ENCODE assay signal across 15 cellular contexts in genomic region chr20:50277460-50278376, GRCh38.
A peak's percentile ranks its signal among the peaks of the same experiment; 100 is the strongest.
DNase-seq lines count a peak whose midpoint lies in the region; ATAC-seq, FAIRE-seq and TF ChIP-seq lines count a peak whose summit lies in the region.
"Had no signal": no experiment of that assay in that cellular context is flagged by ENCODE, and none has a peak within 500 bp of the region (broad histone marks: within the 10 kb centered on the region; RNA-seq: fewer than 3 reads in every experiment).

No MANE protein-coding gene starts in this region.

- TF ChIP-seq CTCF in gastroesophageal sphincter (IDR thresholded peaks at IDR 0.05) (no peak), neutrophil (IDR thresholded peaks at IDR 0.05) (no peak), upper lobe of left lung (IDR thresholded peaks at IDR 0.05) (no peak), endothelial cell (IDR thresholded peaks at IDR 0.05; ENCODE audit: unreplicated experiment) (no peak)

- H3K9me3 Mint-ChIP-seq in activated naive CD8-positive, alpha-beta T cell treated with anti-CD3 and anti-CD28 coated beads, Interleukin-2, amount 50 U/mL, for 24 hours, result no peaks in the 10 kb centered on the region
- H3K9me3 Mint-ChIP-seq in activated naive CD8-positive, alpha-beta T cell treated with anti-CD3 and anti-CD28 coated beads for 36 hours, result no peaks in the 10 kb centered on the region
- no peaks in the 10 kb centered on the region for H3K9me3 Mint-ChIP-seq in endothelial cell (ENCODE audit: unreplicated experiment)
- H3K9me3 Mint-ChIP-seq: stimulated activated memory B cell treated with anti-CD40 and anti-IgM and Interleukin-4, amounts not matched to agents 10 μg/mL and 1 μg/mL and 100 μg/mL, for 72 hours had no signal

- no peak for FAIRE-seq in small intestine (lab: Jason Lieb, UNC)

- H3K36me3 ChIP-seq in gastroesophageal sphincter, result no peaks in the 10 kb centered on the region
- peaks cover 53% of the 10 kb centered on the region for H3K36me3 ChIP-seq in neutrophil
- no peaks in the 10 kb centered on the region for H3K36me3 ChIP-seq in upper lobe of left lung
- H3K36me3 ChIP-seq in small intestine (ENCODE audit: control insufficient read depth in 2 of 2, insufficient read depth in 2 of 2, low read length in 2 of 2), result no peaks in the 10 kb centered on the region
- H3K36me3 ChIP-seq: colonic mucosa had no signal

- peaks cover 0 to 29% (median 8%) of the 10 kb centered on the region in 3 donors for H3K4me1 ChIP-seq in gastroesophageal sphincter
- H3K4me1 ChIP-seq in neutrophil (ENCODE audit: control insufficient read depth in 1 of 2, insufficient read depth in 1 of 2, low read depth in 1 of 2, low read length in 1 of 2), result peaks cover 92 to 96% of the 10 kb centered on the region in 2 experiments
- H3K4me1 ChIP-seq in upper lobe of left lung, result peaks cover 46 to 56% (median 51%) of the 10 kb centered on the region in 4 donors
- H3K4me1 ChIP-seq in small intestine (ENCODE audit: control insufficient read depth in 2 of 2, insufficient read depth in 1 of 2, low read depth in 1 of 2, low read length in 1 of 2), result peaks cover 0 to 5% of the 10 kb centered on the region in 2 donors
- H3K4me1 ChIP-seq: colonic mucosa had no signal

- TF ChIP-seq EP300 in gastroesophageal sphincter (IDR thresholded peaks at IDR 0.05), result no peak
- TF ChIP-seq EP300 in upper lobe of left lung (IDR thresholded peaks at IDR 0.05), result no peak

- H3K27me3 ChIP-seq in gastroesophageal sphincter, result no peaks in the 10 kb centered on the region
- H3K27me3 ChIP-seq in neutrophil, result no peaks in the 10 kb centered on the region
- no peaks in the 10 kb centered on the region for H3K27me3 ChIP-seq in upper lobe of left lung
- no peaks in the 10 kb centered on the region for H3K27me3 ChIP-seq in small intestine (ENCODE audit: control insufficient read depth in 2 of 2, insufficient read depth in 2 of 2, low read length in 2 of 2)
- H3K27me3 ChIP-seq: colonic mucosa had no signal

- WGBS in gastroesophageal sphincter (ENCODE audit: low coverage in 1 of 2), 2 donors, result 67 to 90% methylated on average over 1 to 5 of the region's 16 CpGs
- WGBS in upper lobe of left lung, 2 donors, result 81 to 87% methylated on average over 8 to 15 of the region's 16 CpGs
- WGBS in small intestine, 3 donors, result 84 to 87% (median 86%) methylated on average over 16 of the region's 16 CpGs

- no peak overlapping the region for H3K27ac Mint-ChIP-seq in activated naive CD8-positive, alpha-beta T cell treated with anti-CD3 and anti-CD28 coated beads, Interleukin-2, amount 50 U/mL, for 24 hours
- no peak overlapping the region for H3K27ac Mint-ChIP-seq in activated naive CD8-positive, alpha-beta T cell treated with anti-CD3 and anti-CD28 coated beads for 36 hours
- H3K27ac Mint-ChIP-seq in endothelial cell (ENCODE audit: unreplicated experiment), result no peak overlapping the region
- H3K27ac Mint-ChIP-seq: stimulated activated memory B cell treated with anti-CD40 and anti-IgM and Interleukin-4, amounts not matched to agents 10 μg/mL and 1 μg/mL and 100 μg/mL, for 72 hours had no signal

- ATAC-seq in activated naive CD8-positive, alpha-beta T cell treated with anti-CD3 and anti-CD28 coated beads, Interleukin-2, amount 50 U/mL, for 24 hours, result no peak
- ATAC-seq in gastroesophageal sphincter, result no peak
- ATAC-seq in upper lobe of left lung (ENCODE audit: low FRiP score in 2 of 2), result no peak
- no peak for ATAC-seq in SK-N-SH treated with all-trans-retinoic acid at 6 μM for 48 hours
- ATAC-seq: activated CD4-positive, CD25-positive, alpha-beta regulatory T cell treated with anti-CD3 and anti-CD28 coated beads, Interleukin-2, amount 50 U/mL, for 24 hours; PC-3; stimulated activated memory B cell treated with anti-CD40 and anti-IgM and Interleukin-4, amounts not matched to agents 10 μg/mL and 1 μg/mL and 100 μg/mL, for 72 hours had no signal

- H3K27ac ChIP-seq in gastroesophageal sphincter, result peak overlapping the region in 3 of 4 donors; percentile 39 to 65 (median 41)
- peak overlapping the region; percentile 100 for H3K27ac ChIP-seq in neutrophil
- peak overlapping the region; percentile 69 to 89 (median 76) for H3K27ac ChIP-seq in upper lobe of left lung
- peak overlapping the region in 1 of 2 donors; percentile 43 for H3K27ac ChIP-seq in small intestine (ENCODE audit: low read depth in 1 of 2, low read length in 1 of 2)
- H3K27ac ChIP-seq: colonic mucosa had no signal

- no peaks in the 10 kb centered on the region for H3K9me3 ChIP-seq in gastroesophageal sphincter
- no peaks in the 10 kb centered on the region for H3K9me3 ChIP-seq in neutrophil
- no peaks in the 10 kb centered on the region for H3K9me3 ChIP-seq in upper lobe of left lung
- no peaks in the 10 kb centered on the region for H3K9me3 ChIP-seq in small intestine (ENCODE audit: control insufficient read depth, low read depth)
- H3K9me3 ChIP-seq: colonic mucosa had no signal

- peak overlapping the region; percentile 39 for H3K4me3 Mint-ChIP-seq in activated naive CD8-positive, alpha-beta T cell treated with anti-CD3 and anti-CD28 coated beads, Interleukin-2, amount 50 U/mL, for 24 hours
- H3K4me3 Mint-ChIP-seq in activated naive CD8-positive, alpha-beta T cell treated with anti-CD3 and anti-CD28 coated beads for 36 hours, result no peak overlapping the region
- H3K4me3 Mint-ChIP-seq in endothelial cell (ENCODE audit: unreplicated experiment), result no peak overlapping the region
- H3K4me3 Mint-ChIP-seq: stimulated activated memory B cell treated with anti-CD40 and anti-IgM and Interleukin-4, amounts not matched to agents 10 μg/mL and 1 μg/mL and 100 μg/mL, for 72 hours had no signal

- peaks cover 4% of the 10 kb centered on the region for H3K27me3 Mint-ChIP-seq in activated naive CD8-positive, alpha-beta T cell treated with anti-CD3 and anti-CD28 coated beads, Interleukin-2, amount 50 U/mL, for 24 hours
- peaks cover 14% of the 10 kb centered on the region for H3K27me3 Mint-ChIP-seq in activated naive CD8-positive, alpha-beta T cell treated with anti-CD3 and anti-CD28 coated beads for 36 hours
- peaks cover 12% of the 10 kb centered on the region for H3K27me3 Mint-ChIP-seq in endothelial cell (ENCODE audit: unreplicated experiment)

- no peak for DNase-seq in activated naive CD8-positive, alpha-beta T cell treated with anti-CD3 and anti-CD28 coated beads, Interleukin-2, amount 50 U/mL, for 24 hours
- DNase-seq in activated naive CD8-positive, alpha-beta T cell treated with anti-CD3 and anti-CD28 coated beads for 36 hours, result no peak
- DNase-seq in upper lobe of left lung (peak in 1 of 2 donors; percentile 52), endothelial cell (ENCODE audit: low spot score) (no peak), small intestine (no peak)
- DNase-seq: colonic mucosa; GOT3; NCI-H524; PC-3; stimulated activated CD4-positive, alpha-beta T cell treated with anti-CD3 and anti-CD28 coated beads, Interleukin-4, amount 100 ng/mL, for 4 hours had no signal

- H3K4me3 ChIP-seq in gastroesophageal sphincter (no peak overlapping the region), neutrophil (ENCODE audit: low read depth in 1 of 2, low read length in 1 of 2) (peak overlapping the region; percentile 57 to 74), upper lobe of left lung (no peak overlapping the region), small intestine (ENCODE audit: low read depth in 1 of 2, low read length in 2 of 2) (no peak overlapping the region)
- H3K4me3 ChIP-seq: colonic mucosa had no signal

- H3K36me3 Mint-ChIP-seq in activated naive CD8-positive, alpha-beta T cell treated with anti-CD3 and anti-CD28 coated beads, Interleukin-2, amount 50 U/mL, for 24 hours (ENCODE audit: low read depth), result no peaks in the 10 kb centered on the region
- H3K36me3 Mint-ChIP-seq in activated naive CD8-positive, alpha-beta T cell treated with anti-CD3 and anti-CD28 coated beads for 36 hours, result no peaks in the 10 kb centered on the region
- H3K36me3 Mint-ChIP-seq in endothelial cell (ENCODE audit: low read depth, unreplicated experiment), result no peaks in the 10 kb centered on the region
- H3K36me3 Mint-ChIP-seq: stimulated activated memory B cell treated with anti-CD40 and anti-IgM and Interleukin-4, amounts not matched to agents 10 μg/mL and 1 μg/mL and 100 μg/mL, for 72 hours had no signal

- H3K4me1 Mint-ChIP-seq in activated naive CD8-positive, alpha-beta T cell treated with anti-CD3 and anti-CD28 coated beads, Interleukin-2, amount 50 U/mL, for 24 hours, result no peaks in the 10 kb centered on the region
- H3K4me1 Mint-ChIP-seq in activated naive CD8-positive, alpha-beta T cell treated with anti-CD3 and anti-CD28 coated beads for 36 hours, result no peaks in the 10 kb centered on the region
- peaks cover 6% of the 10 kb centered on the region for H3K4me1 Mint-ChIP-seq in endothelial cell (ENCODE audit: unreplicated experiment)

- TF ChIP-seq POLR2A in gastroesophageal sphincter (IDR thresholded peaks at IDR 0.05), result no peak
- no peak for TF ChIP-seq POLR2A in upper lobe of left lung (IDR thresholded peaks at IDR 0.05)

TF ChIP-seq in SK-N-SH treated with all-trans-retinoic acid at 6 μM for 48 hours, 23 proteins besides CTCF, POLR2A, EP300 and RAD21 (continues in another document):
- no peak for TF ChIP-seq CREB5 (CRISPR knock-in tag; IDR thresholded peaks at IDR 0.05; ENCODE audit: low read depth)
- no peak for TF ChIP-seq PATZ1 (CRISPR knock-in tag; IDR thresholded peaks at IDR 0.05; ENCODE audit: borderline replicate concordance)
- TF ChIP-seq ISL1 (CRISPR knock-in tag; IDR thresholded peaks at IDR 0.05), result no peak
- TF ChIP-seq OSR1 (CRISPR knock-in tag; IDR thresholded peaks at IDR 0.05), result no peak

Comparison
In these comparisons a context has a peak if more than half of its experiments do, and no peak if none do; other contexts are left out.
1. H3K4me3 ChIP-seq: peak in neutrophil (2 of 2); none in gastroesophageal sphincter (0 of 2), upper lobe of left lung (0 of 4) and small intestine (0 of 2).